1 cellular context compared by ENCODE assay signal in the genomic region with DNA sequence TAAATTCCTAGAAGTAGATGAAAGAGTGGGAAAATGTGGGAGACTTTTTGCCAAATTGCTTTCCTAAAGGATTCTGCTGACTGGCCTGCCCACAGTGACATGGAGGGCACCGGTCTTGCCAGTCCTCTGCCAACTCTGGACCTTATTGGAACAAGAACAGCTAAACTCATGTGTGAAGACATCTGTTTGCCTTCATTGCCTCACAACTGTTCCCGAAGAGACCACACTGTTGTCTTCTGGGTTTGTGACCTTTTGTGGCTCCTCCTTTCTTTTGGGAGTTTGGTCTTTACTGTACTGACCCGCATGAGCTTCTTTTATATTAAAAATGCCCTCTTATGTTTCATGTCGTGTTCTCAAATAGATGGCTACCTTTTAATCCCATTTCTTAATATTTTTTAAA.
TF ChIP-seq lines count a peak whose summit lies in the region.

No MANE protein-coding gene starts in this region.

TF ChIP-seq in SK-N-SH, 30 proteins besides CTCF, POLR2A, EP300 and RAD21 (continued from another document):
- TF ChIP-seq, protein P1, sequence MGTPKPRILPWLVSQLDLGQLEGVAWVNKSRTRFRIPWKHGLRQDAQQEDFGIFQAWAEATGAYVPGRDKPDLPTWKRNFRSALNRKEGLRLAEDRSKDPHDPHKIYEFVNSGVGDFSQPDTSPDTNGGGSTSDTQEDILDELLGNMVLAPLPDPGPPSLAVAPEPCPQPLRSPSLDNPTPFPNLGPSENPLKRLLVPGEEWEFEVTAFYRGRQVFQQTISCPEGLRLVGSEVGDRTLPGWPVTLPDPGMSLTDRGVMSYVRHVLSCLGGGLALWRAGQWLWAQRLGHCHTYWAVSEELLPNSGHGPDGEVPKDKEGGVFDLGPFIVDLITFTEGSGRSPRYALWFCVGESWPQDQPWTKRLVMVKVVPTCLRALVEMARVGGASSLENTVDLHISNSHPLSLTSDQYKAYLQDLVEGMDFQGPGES (IDR thresholded peaks at IDR 0.05; ENCODE audit: low read depth, low read length) = no peak
- TF ChIP-seq GATA2 (CRISPR knock-in tag; IDR thresholded peaks at IDR 0.05) (no peak), FOXM1 (IDR thresholded peaks at IDR 0.05; ENCODE audit: low read depth) (no peak), RCOR1 (IDR thresholded peaks at IDR 0.05; ENCODE audit: low read length) (no peak)
- TF ChIP-seq, protein P2, sequence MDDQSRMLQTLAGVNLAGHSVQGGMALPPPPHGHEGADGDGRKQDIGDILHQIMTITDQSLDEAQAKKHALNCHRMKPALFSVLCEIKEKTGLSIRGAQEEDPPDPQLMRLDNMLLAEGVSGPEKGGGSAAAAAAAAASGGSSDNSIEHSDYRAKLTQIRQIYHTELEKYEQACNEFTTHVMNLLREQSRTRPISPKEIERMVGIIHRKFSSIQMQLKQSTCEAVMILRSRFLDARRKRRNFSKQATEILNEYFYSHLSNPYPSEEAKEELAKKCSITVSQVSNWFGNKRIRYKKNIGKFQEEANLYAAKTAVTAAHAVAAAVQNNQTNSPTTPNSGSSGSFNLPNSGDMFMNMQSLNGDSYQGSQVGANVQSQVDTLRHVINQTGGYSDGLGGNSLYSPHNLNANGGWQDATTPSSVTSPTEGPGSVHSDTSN (IDR thresholded peaks at IDR 0.05) = no peak
